Comparison of ENCODE assay signal across 17 cellular contexts in the genomic region with DNA sequence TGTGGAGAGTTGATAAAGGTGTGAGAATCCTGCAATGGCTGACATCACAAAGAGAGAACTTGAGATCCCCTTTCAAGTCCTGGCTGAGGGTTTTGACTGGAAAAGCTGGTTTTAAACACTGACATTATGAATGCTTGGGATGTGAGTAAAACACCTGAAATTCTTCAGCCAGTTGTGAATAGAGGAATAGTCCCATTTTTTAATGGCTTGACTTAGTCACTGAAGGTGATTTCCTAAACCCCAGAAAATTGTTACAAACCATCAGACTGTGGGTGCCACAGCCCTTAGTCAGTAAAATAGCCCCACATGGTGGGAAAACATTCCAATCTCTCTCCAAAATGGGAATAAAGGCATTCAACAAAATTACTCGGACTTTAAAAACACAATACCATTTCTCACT.
"Had no signal": no experiment of that assay in that cellular context is flagged by ENCODE, and none has a peak within 500 bp of the region (broad histone marks: within the 10 kb centered on the region; RNA-seq: fewer than 3 reads in every experiment).

No MANE protein-coding gene starts in this region.

- H3K4me3 Mint-ChIP-seq: activated CD4-positive, alpha-beta T cell treated with anti-CD3 and anti-CD28 coated beads for 36 hours; naive thymus-derived CD4-positive, alpha-beta T cell; neural progenitor cell; stimulated activated memory B cell treated with anti-CD40 and anti-IgM and Interleukin-4, amounts not matched to agents 10 μg/mL and 1 μg/mL and 100 μg/mL, for 72 hours had no signal

- H3K36me3 ChIP-seq: adrenal gland, cardiac muscle cell, neural progenitor cell, ovary, right lobe of liver had no signal

- H3K36me3 Mint-ChIP-seq: activated naive CD4-positive, alpha-beta T cell treated with anti-CD3 and anti-CD28 coated beads, Interleukin-2, amount 50 U/mL, for 72 hours; naive thymus-derived CD4-positive, alpha-beta T cell; neural progenitor cell; stimulated activated memory B cell treated with anti-CD40 and anti-IgM and Interleukin-4, amounts not matched to agents 10 μg/mL and 1 μg/mL and 100 μg/mL, for 72 hours had no signal

- H3K27me3 ChIP-seq: adrenal gland, cardiac muscle cell, neural progenitor cell, ovary, right lobe of liver had no signal

- H3K4me1 Mint-ChIP-seq: activated CD4-positive, alpha-beta T cell treated with anti-CD3 and anti-CD28 coated beads for 36 hours; naive thymus-derived CD4-positive, alpha-beta T cell had no signal

- H3K27me3 Mint-ChIP-seq: stimulated activated memory B cell treated with anti-CD40 and anti-IgM and Interleukin-4, amounts not matched to agents 10 μg/mL and 1 μg/mL and 100 μg/mL, for 72 hours had no signal

- H3K9me3 Mint-ChIP-seq: activated naive CD4-positive, alpha-beta T cell treated with anti-CD3 and anti-CD28 coated beads, Interleukin-2, amount 50 U/mL, for 72 hours; neural progenitor cell; stimulated activated memory B cell treated with anti-CD40 and anti-IgM and Interleukin-4, amounts not matched to agents 10 μg/mL and 1 μg/mL and 100 μg/mL, for 72 hours had no signal

- H3K4me1 ChIP-seq: adrenal gland, neural progenitor cell, right lobe of liver had no signal

- H3K4me3 ChIP-seq: adrenal gland, cardiac muscle cell, neural progenitor cell, ovary, right lobe of liver had no signal

- DNase-seq: activated CD4-positive, alpha-beta T cell treated with anti-CD3 and anti-CD28 coated beads for 36 hours; activated CD4-positive, alpha-beta T cell treated with anti-CD3 and anti-CD28 coated beads, Interleukin-2, amount 50 U/mL, for 48 hours; activated gamma-delta T cell; adrenal gland; dermis blood vessel endothelial cell; effector memory CD4-positive, alpha-beta T cell; foreskin melanocyte; head of caudate nucleus; mesenchymal stem cell; naive thymus-derived CD4-positive, alpha-beta T cell; ovary; right lobe of liver; stimulated activated CD4-positive, alpha-beta T cell treated with anti-CD3 and anti-CD28 coated beads, Interleukin-4, amount 100 ng/mL, for 4 hours had no signal

- H3K9me3 ChIP-seq: adrenal gland, ovary, right lobe of liver had no signal

- H3K27ac ChIP-seq: adrenal gland, cardiac muscle cell, neural progenitor cell, ovary, right lobe of liver had no signal

- H3K27ac Mint-ChIP-seq: activated CD4-positive, alpha-beta T cell treated with anti-CD3 and anti-CD28 coated beads for 36 hours; activated naive CD4-positive, alpha-beta T cell treated with anti-CD3 and anti-CD28 coated beads, Interleukin-2, amount 50 U/mL, for 72 hours; naive thymus-derived CD4-positive, alpha-beta T cell; neural progenitor cell; stimulated activated memory B cell treated with anti-CD40 and anti-IgM and Interleukin-4, amounts not matched to agents 10 μg/mL and 1 μg/mL and 100 μg/mL, for 72 hours had no signal

- ATAC-seq: activated CD4-positive, alpha-beta T cell treated with anti-CD3 and anti-CD28 coated beads for 36 hours; activated naive CD4-positive, alpha-beta T cell treated with anti-CD3 and anti-CD28 coated beads, Interleukin-2, amount 50 U/mL, for 72 hours; naive thymus-derived CD4-positive, alpha-beta T cell; right lobe of liver; stimulated activated memory B cell treated with anti-CD40 and anti-IgM and Interleukin-4, amounts not matched to agents 10 μg/mL and 1 μg/mL and 100 μg/mL, for 72 hours had no signal
